In genomic region chr18:76721207-76721996, GRCh38 we compare ENCODE assay signal across 9 cellular contexts.
DNase-seq lines count a peak whose midpoint lies in the region; ATAC-seq and TF ChIP-seq lines count a peak whose summit lies in the region.
"Had no signal": no experiment of that assay in that cellular context is flagged by ENCODE, and none has a peak within 500 bp of the region (broad histone marks: within the 10 kb centered on the region; RNA-seq: fewer than 3 reads in every experiment).

No MANE protein-coding gene starts in this region.

- H3K4me1 Mint-ChIP-seq in CD8-positive, alpha-beta T cell (ENCODE audit: low read depth) = peaks cover 45% of the 10 kb centered on the region
- peaks cover 20% of the 10 kb centered on the region for H3K4me1 Mint-ChIP-seq in activated T-helper 17 cell treated with anti-CD3 and anti-CD28 coated beads, Interleukin-2, amount 50 U/mL, for 72 hours

- H3K27me3 Mint-ChIP-seq in CD8-positive, alpha-beta T cell (ENCODE audit: low read depth) = peaks cover 12% of the 10 kb centered on the region
- H3K27me3 Mint-ChIP-seq in activated T-helper 17 cell treated with anti-CD3 and anti-CD28 coated beads, Interleukin-2, amount 50 U/mL, for 72 hours = no peaks in the 10 kb centered on the region

- no peak for TF ChIP-seq CTCF in CD8-positive, alpha-beta T cell (IDR thresholded peaks at IDR 0.05)
- no peak for TF ChIP-seq CTCF in GM13976 (IDR thresholded peaks at IDR 0.05; ENCODE audit: borderline replicate concordance, control extremely low read depth, extremely low read depth, insufficient read depth, missing control alignments)

- POLR2A ChIA-PET in CD8-positive, alpha-beta T cell (lab: Charles Lee) = interaction anchor here (0.6 to 1.3 kb wide), 8 partner anchors 8 to 270 kb away, joined by 3 to 5 read pairs (median 3); partner anchors contain the start of gene ZNF236

- H3K36me3 ChIP-seq in CD8-positive, alpha-beta T cell (ENCODE audit: insufficient read depth, low read length) = no peaks in the 10 kb centered on the region

- no peaks in the 10 kb centered on the region for H3K9me3 Mint-ChIP-seq in CD8-positive, alpha-beta T cell
- H3K9me3 Mint-ChIP-seq in activated T-helper 17 cell treated with anti-CD3 and anti-CD28 coated beads, Interleukin-2, amount 50 U/mL, for 72 hours = no peaks in the 10 kb centered on the region

- intact Hi-C loops in CD8-positive, alpha-beta T cell (cut with DNase I, micrococcal nuclease) = loop anchor here in 1 of 2 experiments (5.0 kb wide), 2 partner anchors 81 to 229 kb away; no protein-coding TSS in a partner anchor

- H3K9me3 ChIP-seq in CD8-positive, alpha-beta T cell (ENCODE audit: low read length) = no peaks in the 10 kb centered on the region

- CTCF ChIA-PET in CD8-positive, alpha-beta T cell (lab: Charles Lee) = interaction anchor here (0.8 to 3.4 kb wide), 8 partner anchors 8 to 323 kb away, joined by 3 to 23 read pairs (median 4); no protein-coding TSS in a partner anchor

- peak overlapping the region; percentile 80 for H3K27ac Mint-ChIP-seq in CD8-positive, alpha-beta T cell
- peak overlapping the region; percentile 55 for H3K27ac Mint-ChIP-seq in activated T-helper 17 cell treated with anti-CD3 and anti-CD28 coated beads, Interleukin-2, amount 50 U/mL, for 72 hours

- peak; percentile 38 to 86 (median 69) for DNase-seq in CD8-positive, alpha-beta T cell
- DNase-seq in T-helper 22 cell (ENCODE audit: low read depth) = peak; percentile 24
- DNase-seq in stimulated activated CD4-positive, alpha-beta T cell treated with anti-CD3 and anti-CD28 coated beads, Interleukin-12 subunit alpha, Interleukin-12 subunit beta, amount 100 ng/mL, for 48 hours (ENCODE audit: low read depth in 2 of 3, low spot score in 1 of 3) = peak; percentile 13 to 29 (median 24)
- DNase-seq in cerebellum (ENCODE audit: low spot score) = no peak
- no peak for DNase-seq in DMS153 (lab: John Stamatoyannopoulos, UW)
- DNase-seq in GM13976 (ENCODE audit: low spot score) = no peak
- DNase-seq: Kasumi-1 had no signal

- H3K27ac ChIP-seq in CD8-positive, alpha-beta T cell (ENCODE audit: low read depth, low read length) = no peak overlapping the region

- in situ Hi-C loops in GM13976 (cut with MboI; ENCODE audit: low sequenced_read_pairs, unreplicated experiment) = no loop called here

- H3K4me3 Mint-ChIP-seq in CD8-positive, alpha-beta T cell = peak overlapping the region; percentile 68
- peak overlapping the region; percentile 56 for H3K4me3 Mint-ChIP-seq in activated T-helper 17 cell treated with anti-CD3 and anti-CD28 coated beads, Interleukin-2, amount 50 U/mL, for 72 hours

- H3K27me3 ChIP-seq in CD8-positive, alpha-beta T cell (ENCODE audit: insufficient read depth, low read length) = no peaks in the 10 kb centered on the region

- H3K4me3 ChIP-seq in CD8-positive, alpha-beta T cell (ENCODE audit: low read depth, low read length) = peak overlapping the region; percentile 32

- peaks cover 50% of the 10 kb centered on the region for H3K4me1 ChIP-seq in CD8-positive, alpha-beta T cell (ENCODE audit: insufficient read depth, low read length)

- ATAC-seq in CD8-positive, alpha-beta T cell = peak; percentile 95
- ATAC-seq in activated T-helper 17 cell treated with anti-CD3 and anti-CD28 coated beads, Interleukin-2, amount 50 U/mL, for 72 hours (replicated peaks) = peak; percentile 89
- no peak for ATAC-seq in HG03460 (IDR thresholded peaks at IDR 0.05; ENCODE audit: unreplicated experiment)

- H3K36me3 Mint-ChIP-seq in CD8-positive, alpha-beta T cell = no peaks in the 10 kb centered on the region
- H3K36me3 Mint-ChIP-seq in activated T-helper 17 cell treated with anti-CD3 and anti-CD28 coated beads, Interleukin-2, amount 50 U/mL, for 72 hours (ENCODE audit: low read depth) = no peaks in the 10 kb centered on the region

Comparison
In these comparisons a context has a peak if more than half of its experiments do, and no peak if none do; other contexts are left out.
1. DNase-seq: peak in CD8-positive, alpha-beta T cell (7 of 7), T-helper 22 cell (single experiment) and stimulated activated CD4-positive, alpha-beta T cell treated with anti-CD3 and anti-CD28 coated beads, Interleukin-12 subunit alpha, Interleukin-12 subunit beta, amount 100 ng/mL, for 48 hours (3 of 3); none in cerebellum (single experiment), DMS153 (single experiment) and GM13976 (single experiment).